ENCODE assay signal across 21 cellular contexts in the genomic region with DNA sequence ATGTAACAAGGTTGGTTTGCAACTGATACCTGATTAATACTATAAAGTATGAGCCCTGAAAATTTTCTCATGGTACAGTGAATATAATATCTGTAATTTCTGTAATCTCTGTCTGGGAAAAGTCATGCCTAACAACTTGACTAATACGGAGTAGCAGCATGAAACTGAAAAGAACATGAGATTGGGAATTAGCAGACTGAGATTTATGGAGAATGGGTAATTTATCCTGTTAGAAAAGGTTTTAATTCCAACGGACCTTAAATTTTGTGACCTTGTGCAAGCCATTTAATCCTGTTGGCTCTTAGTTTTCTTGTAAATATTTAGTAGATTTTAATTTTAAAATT.
A peak's percentile ranks its signal among the peaks of the same experiment; 100 is the strongest.
DNase-seq lines count a peak whose midpoint lies in the region; ATAC-seq and TF ChIP-seq lines count a peak whose summit lies in the region.
"Had no signal": no experiment of that assay in that cellular context is flagged by ENCODE, and none has a peak within 500 bp of the region (broad histone marks: within the 10 kb centered on the region; RNA-seq: fewer than 3 reads in every experiment).

No MANE protein-coding gene starts in this region.

- 49% methylated on average over 2 of the region's 2 CpGs for WGBS in right cardiac atrium

- H3K36me3 Mint-ChIP-seq in T-helper 2 cell treated with Interferon-gamma antibody and Interleukin-4, amounts not matched to agents 5 μg/mL and 100 μg/mL, for 36 hours (ENCODE audit: low read depth) = no peaks in the 10 kb centered on the region
- H3K36me3 Mint-ChIP-seq: IgD-negative memory B cell had no signal

- no peak for DNase-seq in adipocyte (ENCODE audit: low read depth)
- DNase-seq in Right ventricle myocardium superior = no peak
- no peak for DNase-seq in right cardiac atrium
- no peak for DNase-seq in upper lobe of right lung
- DNase-seq in T-helper 2 cell treated with Interferon-gamma antibody and Interleukin-4, amounts not matched to agents 5 μg/mL and 100 μg/mL, for 36 hours (ENCODE audit: low spot score) = no peak
- DNase-seq in EL = no peak
- DNase-seq: Caco-2; CD4-positive, alpha-beta T cell; DMS 273 treated with DMSO at 0.1 percent for 48 hours; DMS79 treated with DMSO at 0.1 percent for 48 hours; MV-4-11; NCI-H1105 treated with DMSO at 0.1 percent for 48 hours; NCI-H1694 treated with DMSO at 0.1 percent for 48 hours; NCI-H2081 treated with DMSO at 0.1 percent for 48 hours; NCI-H2171 treated with DMSO at 0.1 percent for 48 hours; NCI-H524 treated with DMSO at 0.1 percent for 48 hours had no signal

- peaks cover 6% of the 10 kb centered on the region for H3K27me3 Mint-ChIP-seq in T-helper 2 cell treated with Interferon-gamma antibody and Interleukin-4, amounts not matched to agents 5 μg/mL and 100 μg/mL, for 36 hours (ENCODE audit: low read depth)
- H3K27me3 Mint-ChIP-seq: CD4-positive, alpha-beta T cell; IgD-negative memory B cell had no signal

- peaks cover 3% of the 10 kb centered on the region for H3K9me3 Mint-ChIP-seq in T-helper 2 cell treated with Interferon-gamma antibody and Interleukin-4, amounts not matched to agents 5 μg/mL and 100 μg/mL, for 36 hours

- H3K9ac ChIP-seq in adipocyte (ENCODE audit: low read length) = peak overlapping the region; percentile 75
- H3K9ac ChIP-seq: BLaER1 had no signal

- no peaks in the 10 kb centered on the region for H3K36me3 ChIP-seq in adipocyte (ENCODE audit: control insufficient read depth, insufficient read depth, low read length, severe bottlenecking)
- H3K36me3 ChIP-seq in upper lobe of right lung = no peaks in the 10 kb centered on the region
- H3K36me3 ChIP-seq: BLaER1, Peyer's patch, SJSA1 had no signal

- peak; percentile 45 for ATAC-seq in Right ventricle myocardium superior (ENCODE audit: poor library complexity)
- ATAC-seq in right cardiac atrium = peak; percentile 43 to 48
- no peak for ATAC-seq in upper lobe of right lung
- no peak for ATAC-seq in HG03045 (IDR thresholded peaks at IDR 0.05; ENCODE audit: unreplicated experiment)

- H3K4me1 ChIP-seq in adipocyte (ENCODE audit: control insufficient read depth, insufficient read depth, low read length) = peaks cover 21% of the 10 kb centered on the region
- peaks cover 1% of the 10 kb centered on the region for H3K4me1 ChIP-seq in right cardiac atrium (ENCODE audit: control insufficient read depth, insufficient read depth, low read length)
- peaks cover 10% of the 10 kb centered on the region for H3K4me1 ChIP-seq in upper lobe of right lung
- H3K4me1 ChIP-seq: Caco-2, Peyer's patch, SJSA1 had no signal

- H3K4me3 ChIP-seq in adipocyte (ENCODE audit: low read length) (peak overlapping the region; percentile 67), right cardiac atrium (ENCODE audit: low read length) (no peak overlapping the region), upper lobe of right lung (no peak overlapping the region)
- H3K4me3 ChIP-seq: BLaER1, Peyer's patch, SJSA1 had no signal

- H3K27me3 ChIP-seq in adipocyte (replicated peaks; ENCODE audit: control insufficient read depth, insufficient read depth, low read length) (no peaks in the 10 kb centered on the region), right cardiac atrium (ENCODE audit: control insufficient read depth, insufficient read depth) (no peaks in the 10 kb centered on the region), upper lobe of right lung (no peaks in the 10 kb centered on the region)
- H3K27me3 ChIP-seq: BLaER1, Peyer's patch, SJSA1 had no signal

- intact Hi-C loops in Right ventricle myocardium superior (cut with DNase I) = no loop called here
- intact Hi-C loops in right cardiac atrium (cut with DNase I) = no loop called here
- intact Hi-C loops in upper lobe of right lung (cut with DNase I) = no loop called here

- peaks cover 8% of the 10 kb centered on the region for H3K9me3 ChIP-seq in adipocyte (ENCODE audit: control insufficient read depth, low read length)
- H3K9me3 ChIP-seq in right cardiac atrium (ENCODE audit: control insufficient read depth, low read length) = no peaks in the 10 kb centered on the region
- no peaks in the 10 kb centered on the region for H3K9me3 ChIP-seq in upper lobe of right lung
- H3K9me3 ChIP-seq: SJSA1 had no signal

- TF ChIP-seq CTCF in upper lobe of right lung (IDR thresholded peaks at IDR 0.05) = no peak

- H3K4me3 Mint-ChIP-seq in T-helper 2 cell treated with Interferon-gamma antibody and Interleukin-4, amounts not matched to agents 5 μg/mL and 100 μg/mL, for 36 hours = no peak overlapping the region
- H3K4me3 Mint-ChIP-seq: CD4-positive, alpha-beta T cell; IgD-negative memory B cell had no signal

- no peak overlapping the region for H3K27ac Mint-ChIP-seq in T-helper 2 cell treated with Interferon-gamma antibody and Interleukin-4, amounts not matched to agents 5 μg/mL and 100 μg/mL, for 36 hours
- H3K27ac Mint-ChIP-seq: CD4-positive, alpha-beta T cell; IgD-negative memory B cell had no signal

- peaks cover 5% of the 10 kb centered on the region for H3K4me1 Mint-ChIP-seq in T-helper 2 cell treated with Interferon-gamma antibody and Interleukin-4, amounts not matched to agents 5 μg/mL and 100 μg/mL, for 36 hours (ENCODE audit: low read depth)

- H3K27ac ChIP-seq in right cardiac atrium (ENCODE audit: low read length) (no peak overlapping the region), upper lobe of right lung (peak overlapping the region; percentile 39)
- H3K27ac ChIP-seq: BLaER1, Peyer's patch, SJSA1 had no signal

Comparison
In these comparisons a context has a peak if more than half of its experiments do, and no peak if none do; other contexts are left out.
1. ATAC-seq: peak in Right ventricle myocardium superior (single experiment) and right cardiac atrium (2 of 2); none in upper lobe of right lung (single experiment) and HG03045 (single experiment).